In genomic region chr10:51389415-51390342, GRCh38 we compare ENCODE assay signal across 8 cellular contexts.
DNase-seq lines count a peak whose midpoint lies in the region; ATAC-seq and TF ChIP-seq lines count a peak whose summit lies in the region.

No MANE protein-coding gene starts in this region.

- no peaks in the 10 kb centered on the region for H3K9me3 ChIP-seq in suprapubic skin

- DNase-seq in NCI-H146 (lab: John Stamatoyannopoulos, UW) (peak; percentile 21), NCI-H146 treated with DMSO at 0.1 percent for 48 hours (lab: John Stamatoyannopoulos, UW; ENCODE audit: unreplicated experiment) (no peak), HT1080 (ENCODE audit: low read depth) (peak; percentile 61), T1000 (lab: John Stamatoyannopoulos, UW) (peak; percentile 27), dedifferentiated amniotic fluid mesenchymal stem cell (ENCODE audit: extremely low spot score) (peak; percentile 98), lung microvascular endothelial cell (ENCODE audit: low read depth in 2 of 2) (peak; percentile 49 to 57), suprapubic skin (ENCODE audit: low spot score in 2 of 2) (no peak)

- H3K4me1 ChIP-seq in suprapubic skin = peaks cover 9% of the 10 kb centered on the region

- H3K27ac ChIP-seq in suprapubic skin = no peak overlapping the region

- TF ChIP-seq EP300 in suprapubic skin (IDR thresholded peaks at IDR 0.05) = no peak

- H3K4me3 ChIP-seq in suprapubic skin = no peak overlapping the region

- H3K36me3 ChIP-seq in suprapubic skin = no peaks in the 10 kb centered on the region

- no peaks in the 10 kb centered on the region for H3K27me3 ChIP-seq in suprapubic skin

- WGBS in suprapubic skin = 47% methylated on average over 3 of the region's 3 CpGs

- peak; percentile 9 to 50 for TF ChIP-seq CTCF in suprapubic skin (IDR thresholded peaks at IDR 0.05)

- TF ChIP-seq POLR2A in suprapubic skin (IDR thresholded peaks at IDR 0.05) = no peak

- ATAC-seq in GM21529 (IDR thresholded peaks at IDR 0.05; ENCODE audit: unreplicated experiment) = peak; percentile 92

Comparison
In these comparisons a context has a peak if more than half of its experiments do, and no peak if none do; other contexts are left out.
1. DNase-seq: peak in NCI-H146 (single experiment), HT1080 (single experiment), T1000 (single experiment), dedifferentiated amniotic fluid mesenchymal stem cell (single experiment) and lung microvascular endothelial cell (2 of 2); none in NCI-H146 treated with DMSO at 0.1 percent for 48 hours (single experiment) and suprapubic skin (0 of 2).